Comparison of ENCODE assay signal across 25 cellular contexts in the genomic region with DNA sequence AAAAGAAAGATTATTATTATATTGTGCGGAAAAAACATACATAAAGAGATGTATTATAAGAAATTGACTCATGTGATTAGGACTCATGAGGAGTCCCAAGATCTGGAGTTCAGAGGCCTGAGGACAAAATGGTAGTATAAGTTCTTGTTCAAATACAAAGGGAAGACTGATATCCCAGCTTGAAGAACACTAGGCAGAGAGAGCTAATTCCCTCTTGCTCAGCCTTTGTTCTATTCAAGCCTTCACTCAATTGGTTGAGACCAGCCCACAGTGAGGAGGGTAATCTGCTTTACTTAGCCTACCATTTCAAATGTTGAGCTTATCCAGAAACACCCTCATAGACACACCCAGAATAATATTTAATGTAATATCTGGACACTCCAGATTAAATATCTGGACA.
DNase-seq lines count a peak whose midpoint lies in the region; ATAC-seq and TF ChIP-seq lines count a peak whose summit lies in the region.
"Had no signal": no experiment of that assay in that cellular context is flagged by ENCODE, and none has a peak within 500 bp of the region (broad histone marks: within the 10 kb centered on the region; RNA-seq: fewer than 3 reads in every experiment).

No MANE protein-coding gene starts in this region.

- intact Hi-C loops in colonic mucosa (cut with DNase I) = no loop called here

- no peaks in the 10 kb centered on the region for H4K20me1 ChIP-seq in GM23338 (replicated peaks; ENCODE audit: insufficient read depth)
- no peaks in the 10 kb centered on the region for H4K20me1 ChIP-seq in neural progenitor cell (ENCODE audit: low read depth)
- H4K20me1 ChIP-seq: BLaER1 had no signal

- H2AFZ ChIP-seq in GM23338 = peak overlapping the region; percentile 48; the same call in 1 of the 2 replicates
- no peak overlapping the region for H2AFZ ChIP-seq in neural progenitor cell (replicated peaks)

- H3K9ac ChIP-seq in neural progenitor cell (no peak overlapping the region), colonic mucosa (ENCODE audit: low read depth in 2 of 2, low read length in 2 of 2) (no peak overlapping the region)
- H3K9ac ChIP-seq: BLaER1 had no signal

- H3K36me3 Mint-ChIP-seq in GM23338 (ENCODE audit: low read depth) = no peaks in the 10 kb centered on the region
- no peaks in the 10 kb centered on the region for H3K36me3 Mint-ChIP-seq in neural progenitor cell
- H3K36me3 Mint-ChIP-seq: CD14-positive monocyte; CD4-positive, alpha-beta memory T cell; CD4-positive, CD25-positive, alpha-beta regulatory T cell had no signal

- H3K36me3 ChIP-seq in GM23338 (ENCODE audit: insufficient read depth) = no peaks in the 10 kb centered on the region
- H3K36me3 ChIP-seq in neural progenitor cell = no peaks in the 10 kb centered on the region
- no peaks in the 10 kb centered on the region for H3K36me3 ChIP-seq in colonic mucosa
- H3K36me3 ChIP-seq: BE2C, BLaER1 had no signal

- H3K9me3 Mint-ChIP-seq in GM23338 = no peaks in the 10 kb centered on the region
- H3K9me3 Mint-ChIP-seq in neural progenitor cell = no peaks in the 10 kb centered on the region

- H3K9me3 ChIP-seq in neural progenitor cell (ENCODE audit: low read depth) (no peaks in the 10 kb centered on the region), colonic mucosa (no peaks in the 10 kb centered on the region)
- H3K9me3 ChIP-seq: BE2C, BLaER1 had no signal

- TF ChIP-seq CTCF in GM23338 (conservative IDR thresholded peaks at IDR 0.05; ENCODE audit: low read depth in 2 of 2) = no peak
- no peak for TF ChIP-seq CTCF in neural progenitor cell (IDR thresholded peaks at IDR 0.05)
- no peak for TF ChIP-seq CTCF in colonic mucosa (IDR thresholded peaks at IDR 0.05)

- H3K27ac Mint-ChIP-seq in GM23338 = no peak overlapping the region
- no peak overlapping the region for H3K27ac Mint-ChIP-seq in neural progenitor cell
- H3K27ac Mint-ChIP-seq: CD14-positive monocyte; CD4-positive, alpha-beta memory T cell; CD4-positive, CD25-positive, alpha-beta regulatory T cell; CD8-positive, alpha-beta memory T cell had no signal

- DNase-seq in GM23338 (ENCODE audit: low spot score) = no peak
- DNase-seq in SK-MEL-5 (ENCODE audit: low read depth, low spot score) = peak; percentile 21
- DNase-seq in foreskin melanocyte = peak; percentile 69
- DNase-seq in neural progenitor cell (ENCODE audit: low spot score) = peak; percentile 48
- DNase-seq in RKO (ENCODE audit: low spot score) = no peak
- DNase-seq in colonic mucosa = no peak
- DNase-seq in NCI-H526 treated with DMSO at 0.1 percent for 48 hours (lab: John Stamatoyannopoulos, UW) = no peak
- DNase-seq: 8988T; ACHN; BE2C; C1 segment of cervical spinal cord; CD4-positive, alpha-beta memory T cell; CD4-positive, CD25-positive, alpha-beta regulatory T cell; CD8-positive, alpha-beta memory T cell; COR-L47; DMS 273 treated with DMSO at 0.1 percent for 48 hours; DMS153; DMS53; DMS79; DND-41; EL; GDM1 had no signal

- ATAC-seq in GM23338 = peak; percentile 58
- ATAC-seq: GM12878 had no signal

- peaks cover 9% of the 10 kb centered on the region; the same call in 2 of the 3 replicates for H3K4me1 Mint-ChIP-seq in GM23338
- H3K4me1 Mint-ChIP-seq in neural progenitor cell = no peaks in the 10 kb centered on the region
- H3K4me1 Mint-ChIP-seq: CD14-positive monocyte; CD4-positive, alpha-beta memory T cell; CD4-positive, CD25-positive, alpha-beta regulatory T cell; CD8-positive, alpha-beta memory T cell had no signal

- in situ Hi-C loops in SK-MEL-5 (cut with HindIII; ENCODE audit: low pct_unique_long_range_greater_than_20kb, low sequenced_read_pairs) = no loop called here

- H3K27ac ChIP-seq in GM23338 (ENCODE audit: low read depth) (no peak overlapping the region), neural progenitor cell (no peak overlapping the region), colonic mucosa (no peak overlapping the region)
- H3K27ac ChIP-seq: BLaER1 had no signal

- H3K4me1 ChIP-seq in GM23338 (ENCODE audit: insufficient read depth) = peaks cover 14% of the 10 kb centered on the region
- H3K4me1 ChIP-seq in neural progenitor cell = peaks cover 3% of the 10 kb centered on the region
- H3K4me1 ChIP-seq in colonic mucosa = no peaks in the 10 kb centered on the region
- H3K4me1 ChIP-seq: BE2C, BLaER1 had no signal

- H3K27me3 ChIP-seq in GM23338 (ENCODE audit: insufficient read depth) (no peaks in the 10 kb centered on the region), neural progenitor cell (no peaks in the 10 kb centered on the region), colonic mucosa (no peaks in the 10 kb centered on the region)
- H3K27me3 ChIP-seq: BE2C, BLaER1 had no signal

- H3K4me2 ChIP-seq in GM23338 (no peak overlapping the region), neural progenitor cell (no peak overlapping the region)
- H3K4me2 ChIP-seq: BLaER1 had no signal

- H3K27me3 Mint-ChIP-seq in GM23338 (ENCODE audit: insufficient read depth, low read depth, poor library complexity) (no peaks in the 10 kb centered on the region), neural progenitor cell (ENCODE audit: insufficient read depth, low read depth) (no peaks in the 10 kb centered on the region)
- H3K27me3 Mint-ChIP-seq: CD4-positive, alpha-beta memory T cell; CD4-positive, CD25-positive, alpha-beta regulatory T cell; CD8-positive, alpha-beta memory T cell had no signal

- H3K79me2 ChIP-seq in GM23338 (replicated peaks; ENCODE audit: insufficient read depth) (no peaks in the 10 kb centered on the region), neural progenitor cell (ENCODE audit: low read depth) (no peaks in the 10 kb centered on the region)

- no peak overlapping the region for H3K4me3 Mint-ChIP-seq in GM23338
- H3K4me3 Mint-ChIP-seq in neural progenitor cell = no peak overlapping the region
- H3K4me3 Mint-ChIP-seq: CD14-positive monocyte; CD4-positive, alpha-beta memory T cell; CD4-positive, CD25-positive, alpha-beta regulatory T cell; CD8-positive, alpha-beta memory T cell had no signal

- 0 out of 2 replicates have a peak, but pooled peaks cover 6% of the 10 kb centered on the region for H3K9me2 ChIP-seq in GM23338 (ENCODE audit: insufficient read depth)

- H3K4me3 ChIP-seq in GM23338 (no peak overlapping the region), neural progenitor cell (no peak overlapping the region), colonic mucosa (no peak overlapping the region)
- H3K4me3 ChIP-seq: BLaER1, GM12878 had no signal

- H3F3A ChIP-seq in GM23338 (replicated peaks; ENCODE audit: low read depth) (no peaks in the 10 kb centered on the region), neural progenitor cell (ENCODE audit: low read depth) (no peaks in the 10 kb centered on the region)

TF ChIP-seq in GM23338, 12 proteins besides CTCF, POLR2A, EP300 and RAD21 (continues in another document):
- TF ChIP-seq JUNB (IDR thresholded peaks at IDR 0.05; ENCODE audit: unreplicated experiment) = no peak
- TF ChIP-seq, protein P1, sequence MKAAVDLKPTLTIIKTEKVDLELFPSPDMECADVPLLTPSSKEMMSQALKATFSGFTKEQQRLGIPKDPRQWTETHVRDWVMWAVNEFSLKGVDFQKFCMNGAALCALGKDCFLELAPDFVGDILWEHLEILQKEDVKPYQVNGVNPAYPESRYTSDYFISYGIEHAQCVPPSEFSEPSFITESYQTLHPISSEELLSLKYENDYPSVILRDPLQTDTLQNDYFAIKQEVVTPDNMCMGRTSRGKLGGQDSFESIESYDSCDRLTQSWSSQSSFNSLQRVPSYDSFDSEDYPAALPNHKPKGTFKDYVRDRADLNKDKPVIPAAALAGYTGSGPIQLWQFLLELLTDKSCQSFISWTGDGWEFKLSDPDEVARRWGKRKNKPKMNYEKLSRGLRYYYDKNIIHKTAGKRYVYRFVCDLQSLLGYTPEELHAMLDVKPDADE (IDR thresholded peaks at IDR 0.05) = no peak
- no peak for TF ChIP-seq NANOG (IDR thresholded peaks at IDR 0.05; ENCODE audit: borderline replicate concordance)
- TF ChIP-seq ZNF114 (CRISPR knock-in tag; IDR thresholded peaks at IDR 0.05) = no peak
- no peak for TF ChIP-seq CREB1 (CRISPR knock-in tag; IDR thresholded peaks at IDR 0.05; ENCODE audit: low read depth)
- TF ChIP-seq POLR2AphosphoS5 (IDR thresholded peaks at IDR 0.05; ENCODE audit: low read depth) = no peak
- TF ChIP-seq EZH2 (IDR thresholded peaks at IDR 0.05; ENCODE audit: low read depth, unreplicated experiment) = no peak
- no peak for TF ChIP-seq EZH2phosphoT487 (IDR thresholded peaks at IDR 0.05; ENCODE audit: unreplicated experiment)
- TF ChIP-seq, protein P2, sequence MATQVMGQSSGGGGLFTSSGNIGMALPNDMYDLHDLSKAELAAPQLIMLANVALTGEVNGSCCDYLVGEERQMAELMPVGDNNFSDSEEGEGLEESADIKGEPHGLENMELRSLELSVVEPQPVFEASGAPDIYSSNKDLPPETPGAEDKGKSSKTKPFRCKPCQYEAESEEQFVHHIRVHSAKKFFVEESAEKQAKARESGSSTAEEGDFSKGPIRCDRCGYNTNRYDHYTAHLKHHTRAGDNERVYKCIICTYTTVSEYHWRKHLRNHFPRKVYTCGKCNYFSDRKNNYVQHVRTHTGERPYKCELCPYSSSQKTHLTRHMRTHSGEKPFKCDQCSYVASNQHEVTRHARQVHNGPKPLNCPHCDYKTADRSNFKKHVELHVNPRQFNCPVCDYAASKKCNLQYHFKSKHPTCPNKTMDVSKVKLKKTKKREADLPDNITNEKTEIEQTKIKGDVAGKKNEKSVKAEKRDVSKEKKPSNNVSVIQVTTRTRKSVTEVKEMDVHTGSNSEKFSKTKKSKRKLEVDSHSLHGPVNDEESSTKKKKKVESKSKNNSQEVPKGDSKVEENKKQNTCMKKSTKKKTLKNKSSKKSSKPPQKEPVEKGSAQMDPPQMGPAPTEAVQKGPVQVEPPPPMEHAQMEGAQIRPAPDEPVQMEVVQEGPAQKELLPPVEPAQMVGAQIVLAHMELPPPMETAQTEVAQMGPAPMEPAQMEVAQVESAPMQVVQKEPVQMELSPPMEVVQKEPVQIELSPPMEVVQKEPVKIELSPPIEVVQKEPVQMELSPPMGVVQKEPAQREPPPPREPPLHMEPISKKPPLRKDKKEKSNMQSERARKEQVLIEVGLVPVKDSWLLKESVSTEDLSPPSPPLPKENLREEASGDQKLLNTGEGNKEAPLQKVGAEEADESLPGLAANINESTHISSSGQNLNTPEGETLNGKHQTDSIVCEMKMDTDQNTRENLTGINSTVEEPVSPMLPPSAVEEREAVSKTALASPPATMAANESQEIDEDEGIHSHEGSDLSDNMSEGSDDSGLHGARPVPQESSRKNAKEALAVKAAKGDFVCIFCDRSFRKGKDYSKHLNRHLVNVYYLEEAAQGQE (IDR thresholded peaks at IDR 0.05; ENCODE audit: unreplicated experiment) = no peak
- TF ChIP-seq ZNF331 (CRISPR knock-in tag; IDR thresholded peaks at IDR 0.05; ENCODE audit: low read depth) = no peak

Comparison
In these comparisons a context has a peak if more than half of its experiments do, and no peak if none do; other contexts are left out.
1. DNase-seq: peak in SK-MEL-5 (single experiment), foreskin melanocyte (single experiment) and neural progenitor cell (single experiment); none in GM23338 (single experiment), RKO (single experiment), colonic mucosa (single experiment) and NCI-H526 treated with DMSO at 0.1 percent for 48 hours (single experiment).